ENCODE assay signal across 11 cellular contexts in the genomic region with DNA sequence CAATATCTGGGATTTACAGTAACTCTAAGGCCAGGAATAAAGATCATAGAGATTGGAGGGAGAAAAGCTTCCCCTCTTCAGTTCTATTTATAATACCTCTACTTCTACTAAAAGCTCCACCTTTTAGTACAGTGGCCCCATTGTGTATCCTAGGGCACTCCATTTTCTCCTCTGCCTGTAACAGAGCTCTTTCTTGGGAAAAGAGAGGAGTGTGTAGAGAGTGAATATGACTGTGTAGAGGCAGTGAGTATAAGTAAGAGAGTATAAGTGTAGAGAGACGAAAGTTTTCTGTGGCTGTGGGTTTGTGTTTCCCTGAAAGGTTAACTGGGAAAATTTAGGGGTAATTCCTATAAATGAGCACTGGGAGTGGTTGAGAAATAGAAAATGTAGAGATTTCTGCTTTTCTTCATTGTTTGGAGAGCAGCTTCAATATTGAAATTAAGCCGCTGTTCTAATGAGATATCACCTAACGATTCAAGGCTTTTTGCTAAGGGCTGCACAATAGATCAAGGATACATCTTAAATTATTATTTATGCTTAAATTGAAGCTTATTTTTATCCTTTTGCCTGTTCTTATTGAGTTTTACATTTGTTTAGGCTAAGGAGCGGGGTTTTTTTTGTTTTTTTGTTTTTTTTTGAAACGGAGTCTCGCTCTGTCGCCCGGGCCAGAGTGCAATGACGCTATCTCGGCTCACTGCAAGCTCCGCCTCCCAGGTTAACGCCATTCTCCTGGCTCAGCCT. TPM values are rescaled to one million over a fixed set of nuclear protein-coding genes. Genes with fewer than 3 reads are reported as not detected.
A peak's percentile ranks its signal among the peaks of the same experiment; 100 is the strongest.
DNase-seq lines count a peak whose midpoint lies in the region; ATAC-seq, FAIRE-seq and TF ChIP-seq lines count a peak whose summit lies in the region.
"Had no signal": no experiment of that assay in that cellular context is flagged by ENCODE, and none has a peak within 500 bp of the region (broad histone marks: within the 10 kb centered on the region; RNA-seq: fewer than 3 reads in every experiment).

No MANE protein-coding gene starts in this region.

- H3K4me3 Mint-ChIP-seq in H9 = no peak overlapping the region
- no peak overlapping the region for H3K4me3 Mint-ChIP-seq in activated CD8-positive, alpha-beta T cell treated with anti-CD3 and anti-CD28 coated beads for 36 hours

- no peak overlapping the region for H3T11ph ChIP-seq in H9 (ENCODE audit: low read length)

- no peak overlapping the region for H3K14ac ChIP-seq in H9 (ENCODE audit: insufficient read depth, low read length)

- H4K5ac ChIP-seq in H9 (ENCODE audit: insufficient read length, low read depth, low read length) = no peak overlapping the region

- H3K79me2 ChIP-seq in H9 (ENCODE audit: insufficient read depth, low read length) (peaks cover 13% of the 10 kb centered on the region; the same call in 1 of the 2 replicates), keratinocyte (ENCODE audit: control insufficient read depth, insufficient read depth, low read length) (peaks cover 97% of the 10 kb centered on the region)

- H2BK5ac ChIP-seq in H9 (ENCODE audit: insufficient read length, low read length) = no peak overlapping the region

- intact Hi-C loops in activated CD8-positive, alpha-beta T cell treated with anti-CD3 and anti-CD28 coated beads for 36 hours (cut with micrococcal nuclease) = no loop called here

- no peak for FAIRE-seq in keratinocyte (lab: Jason Lieb, UNC)
- FAIRE-seq: GM12892, HepG2 had no signal

- no peak overlapping the region for H3K4ac ChIP-seq in H9 (ENCODE audit: low read depth, low read length)

- H3K27me3 Mint-ChIP-seq in H9 (ENCODE audit: low read depth) = no peaks in the 10 kb centered on the region
- H3K27me3 Mint-ChIP-seq in activated CD8-positive, alpha-beta T cell treated with anti-CD3 and anti-CD28 coated beads for 36 hours = no peaks in the 10 kb centered on the region

- H3K36me3 Mint-ChIP-seq in H9 (ENCODE audit: insufficient read depth in 1 of 3, low read depth in 3 of 3) = peaks cover 4 to 20% (median 12%) of the 10 kb centered on the region in 3 experiments; a peak in 5 of 7 replicates
- peaks cover 39% of the 10 kb centered on the region for H3K36me3 Mint-ChIP-seq in activated CD8-positive, alpha-beta T cell treated with anti-CD3 and anti-CD28 coated beads for 36 hours (ENCODE audit: low read depth)

- H3K23me2 ChIP-seq in H9 (ENCODE audit: insufficient read length, low read depth, low read length, poor library complexity, severe bottlenecking) = no peaks in the 10 kb centered on the region

- DNase-seq in H9 = no peak
- DNase-seq in activated CD8-positive, alpha-beta T cell treated with anti-CD3 and anti-CD28 coated beads for 36 hours = no peak
- no peak for DNase-seq in keratinocyte (ENCODE audit: low read depth, low spot score)
- no peak for DNase-seq in omental fat pad (ENCODE audit: low spot score)
- no peak for DNase-seq in NCI-H1417 treated with DMSO at 0.1 percent for 48 hours (lab: John Stamatoyannopoulos, UW)
- DNase-seq: DMS53, NCI-H2029 had no signal

- H3K18ac ChIP-seq in H9 (ENCODE audit: insufficient read length, low read depth, low read length) = no peak overlapping the region

- no peak overlapping the region for H4K91ac ChIP-seq in H9 (ENCODE audit: insufficient read length, low read depth, low read length)

- CTCF ChIA-PET in activated CD8-positive, alpha-beta T cell treated with anti-CD3 and anti-CD28 coated beads for 36 hours (lab: Charles Lee) = interaction anchor here (0.8 to 1.7 kb wide), 3 partner anchors 33 to 93 kb away, joined by 3 to 6 read pairs (median 3); no protein-coding TSS in a partner anchor

- no peak overlapping the region for H3K56ac ChIP-seq in H9 (ENCODE audit: insufficient read length, low read depth, low read length)

- peak; percentile 17 for ATAC-seq in activated CD8-positive, alpha-beta T cell treated with anti-CD3 and anti-CD28 coated beads for 36 hours
- no peak for ATAC-seq in HG03469 (IDR thresholded peaks at IDR 0.05; ENCODE audit: unreplicated experiment)
- ATAC-seq in omental fat pad (ENCODE audit: low FRiP score) = no peak
- ATAC-seq: HepG2 had no signal

- no peaks in the 10 kb centered on the region for H3K9me3 Mint-ChIP-seq in H9
- H3K9me3 Mint-ChIP-seq in activated CD8-positive, alpha-beta T cell treated with anti-CD3 and anti-CD28 coated beads for 36 hours = no peaks in the 10 kb centered on the region

- H3K4me2 ChIP-seq in H9 (ENCODE audit: insufficient read depth, insufficient read length, low read length) = no peak overlapping the region
- H3K4me2 ChIP-seq in keratinocyte (ENCODE audit: control insufficient read depth, extremely low read depth, insufficient read depth, low read depth, low read length) = peak overlapping the region; percentile 2

- H4K20me1 ChIP-seq in H9 (ENCODE audit: control insufficient read depth, insufficient read depth, insufficient read length) (no peaks in the 10 kb centered on the region), keratinocyte (ENCODE audit: control insufficient read depth, extremely low read depth, insufficient read depth, low read length) (peaks cover 3% of the 10 kb centered on the region)

- peaks cover 7 to 14% of the 10 kb centered on the region in 2 experiments for H3K36me3 ChIP-seq in keratinocyte (ENCODE audit: control insufficient read depth in 2 of 2, extremely low read depth in 1 of 2, insufficient read depth in 2 of 2, low read length in 2 of 2)
- H3K36me3 ChIP-seq in subcutaneous abdominal adipose tissue (ENCODE audit: control insufficient read depth in 5 of 5, insufficient read depth in 5 of 5, low read length in 5 of 5) = peaks cover 5 to 22% (median 14%) of the 10 kb centered on the region in 5 donors

- no peak overlapping the region for H2BK20ac ChIP-seq in H9 (ENCODE audit: low read depth, low read length, poor library complexity, severe bottlenecking)

- H2AK5ac ChIP-seq in H9 (ENCODE audit: insufficient read length, low read length) = no peak overlapping the region

- H3K27ac Mint-ChIP-seq in H9 = peak overlapping the region; percentile 54 to 68 (median 65); a peak in 5 of 7 replicates
- peak overlapping the region; percentile 8 for H3K27ac Mint-ChIP-seq in activated CD8-positive, alpha-beta T cell treated with anti-CD3 and anti-CD28 coated beads for 36 hours

- no peak overlapping the region for H4K8ac ChIP-seq in H9 (replicated peaks; ENCODE audit: insufficient read length, low read depth, low read length)

- H3K27ac ChIP-seq in H9 (ENCODE audit: insufficient read length, low read depth, low read length) = peak overlapping the region; percentile 29
- peak overlapping the region; percentile 5 for H3K27ac ChIP-seq in keratinocyte (ENCODE audit: control insufficient read depth, insufficient read depth, low read length)
- H3K27ac ChIP-seq in subcutaneous abdominal adipose tissue (ENCODE audit: low read depth, low read length) = peak overlapping the region; percentile 39

- H3K27me3 ChIP-seq in H9 (ENCODE audit: insufficient read depth, low read length) (no peaks in the 10 kb centered on the region), keratinocyte (ENCODE audit: control insufficient read depth, extremely low read depth, insufficient read depth, low read length) (no peaks in the 10 kb centered on the region), subcutaneous abdominal adipose tissue (ENCODE audit: control insufficient read depth in 5 of 5, insufficient read depth in 4 of 5, low read length in 5 of 5) (no peaks in the 10 kb centered on the region)

- no peak overlapping the region for H3K23ac ChIP-seq in H9 (ENCODE audit: insufficient read length, low read depth, low read length)

- H3K4me3 ChIP-seq in keratinocyte (ENCODE audit: control insufficient read depth in 2 of 3, extremely low read depth in 1 of 3, insufficient read depth in 2 of 3, low read depth in 1 of 3, low read length in 3 of 3) (no peak overlapping the region), subcutaneous abdominal adipose tissue (ENCODE audit: low read depth in 1 of 5, low read length in 5 of 5) (no peak overlapping the region)

- no peak overlapping the region for H2BK120ac ChIP-seq in H9 (ENCODE audit: low read depth, low read length, poor library complexity, severe bottlenecking)

- peaks cover 9% of the 10 kb centered on the region; the same call in 1 of the 2 replicates for H3K4me1 ChIP-seq in H9 (ENCODE audit: insufficient read depth, low read length)
- peaks cover 46% of the 10 kb centered on the region for H3K4me1 ChIP-seq in keratinocyte (ENCODE audit: control insufficient read depth, extremely low read depth, insufficient read depth, low read length)
- H3K4me1 ChIP-seq in subcutaneous abdominal adipose tissue (ENCODE audit: control insufficient read depth in 5 of 5, insufficient read depth in 5 of 5, low read length in 5 of 5) = peaks cover 3 to 66% (median 59%) of the 10 kb centered on the region in 5 donors

- H2BK12ac ChIP-seq in H9 (ENCODE audit: insufficient read length, low read depth, low read length) = peak overlapping the region; percentile 85

- 100% methylated on average over 1 of the region's 12 CpGs for WGBS in H9 (ENCODE audit: extremely low coverage, insufficient read length, low lambda C conversion rate)

- no peaks in the 10 kb centered on the region for H3K79me1 ChIP-seq in H9 (ENCODE audit: insufficient read depth, low read depth, low read length, poor library complexity, severe bottlenecking)

- POLR2A ChIA-PET in activated CD8-positive, alpha-beta T cell treated with anti-CD3 and anti-CD28 coated beads for 36 hours (lab: Charles Lee) = interaction anchor here (1.0 to 1.7 kb wide), 6 partner anchors 8 to 27 kb away, joined by 3 to 6 read pairs (median 4); no protein-coding TSS in a partner anchor

- TF ChIP-seq CTCF in H9 (conservative IDR thresholded peaks at IDR 0.05) (no peak), keratinocyte (optimal IDR thresholded peaks at IDR 0.05 in 1 of 3, IDR thresholded peaks at IDR 0.05 in 1 of 3, conservative IDR thresholded peaks at IDR 0.05 in 1 of 3; ENCODE audit: extremely low read depth in 1 of 3, insufficient read depth in 2 of 3, low read length in 3 of 3) (no peak), omental fat pad (IDR thresholded peaks at IDR 0.05) (no peak)
- no peak for TF ChIP-seq CTCF in activated CD8-positive, alpha-beta T cell treated with anti-CD3 and anti-CD28 coated beads for 36 hours (IDR thresholded peaks at IDR 0.05)

- H3K9me3 ChIP-seq in H9 (ENCODE audit: control insufficient read depth, low read depth, low read length) (no peaks in the 10 kb centered on the region), keratinocyte (ENCODE audit: control insufficient read depth, low read depth, low read length) (no peaks in the 10 kb centered on the region), subcutaneous abdominal adipose tissue (ENCODE audit: control insufficient read depth in 5 of 5, low read length in 5 of 5) (no peaks in the 10 kb centered on the region)

- dilution Hi-C loops in keratinocyte (cut with MboI; ENCODE audit: extremely low pct_ligation_motif_present, low sequenced_read_pairs) = no loop called here

- H3K9ac ChIP-seq in H9 (ENCODE audit: extremely low read depth, insufficient read length, low read length) (no peak overlapping the region), keratinocyte (ENCODE audit: control insufficient read depth, extremely low read depth, insufficient read depth, low read length) (no peak overlapping the region), subcutaneous abdominal adipose tissue (ENCODE audit: low read length in 5 of 5) (peak overlapping the region in 2 of 5 donors; percentile 20 to 32)

- H2BK15ac ChIP-seq in H9 (ENCODE audit: low read depth, low read length) = no peak overlapping the region

- H3K4me1 Mint-ChIP-seq in H9 = peaks cover 62 to 64% of the 10 kb centered on the region in 2 experiments
- H3K4me1 Mint-ChIP-seq in activated CD8-positive, alpha-beta T cell treated with anti-CD3 and anti-CD28 coated beads for 36 hours (ENCODE audit: low read depth) = peaks cover 60% of the 10 kb centered on the region

- no peaks in the 10 kb centered on the region for H3K9me1 ChIP-seq in keratinocyte (ENCODE audit: control insufficient read depth, extremely low read depth, insufficient read depth, low read length)

- no peak overlapping the region for H2AFZ ChIP-seq in H9 (ENCODE audit: low read length)
- no peak overlapping the region for H2AFZ ChIP-seq in keratinocyte (ENCODE audit: control insufficient read depth, low read length)

RNA-seq across cellular contexts. Expression of a gene that starts 6.8 kb away (rescaled TPM):
- total RNA-seq in H9 (2021) (67.0 and 72.4 TPM in 2 replicates), omental fat pad (100 to 1,000 TPM; 220 to 320 (median 295) TPM)
- 100 to 1,000 TPM; 148 to 155 TPM for total RNA-seq in activated CD8-positive, alpha-beta T cell treated with anti-CD3 and anti-CD28 coated beads for 36 hours
- polyA plus RNA-seq in keratinocyte = 219 to 310 TPM (median 253 TPM) in 3 replicates
- polyA plus RNA-seq in keratinocyte (2011; ENCODE audit: low read depth) = 1,067 TPM
- polyA plus RNA-seq in keratinocyte (2011; cell fraction: cytosol; rRNA removed) = 127 and 198 TPM in 2 replicates
- 543 and 692 TPM in 2 replicates for polyA plus RNA-seq in keratinocyte (2011; cell fraction: nucleus; rRNA removed)
- polyA plus RNA-seq in keratinocyte (2012; ENCODE audit: low replicate concordance) = 163 and 252 TPM in 2 replicates
- polyA minus RNA-seq in keratinocyte = 189 to 616 TPM (median 435 TPM) in 3 replicates
- polyA minus RNA-seq in keratinocyte (2011; cell fraction: cytosol; rRNA and poly(A)+ RNA removed) = 205 TPM
- polyA minus RNA-seq in keratinocyte (2011; cell fraction: nucleus; rRNA and poly(A)+ RNA removed) = 533 and 899 TPM in 2 replicates

RNA-seq across cellular contexts. Expression of a gene that starts 42.8 kb away (rescaled TPM):
- total RNA-seq in H9 (2021) (1.0 and 2.5 TPM in 2 replicates), omental fat pad (1 to 10 TPM in 2 of 4 donors, under 1 TPM in 2; 0.36 to 1.8 (median 1.1) TPM)
- total RNA-seq in activated CD8-positive, alpha-beta T cell treated with anti-CD3 and anti-CD28 coated beads for 36 hours = 1 to 10 TPM; 1.2 to 1.4 TPM
- polyA plus RNA-seq in keratinocyte = 2.0 to 2.3 TPM (median 2.2 TPM) in 3 replicates
- 1.1 TPM for polyA plus RNA-seq in keratinocyte (2011; ENCODE audit: low read depth)
- polyA plus RNA-seq in keratinocyte (2011; cell fraction: cytosol; rRNA removed) = 1.1 and 1.5 TPM in 2 replicates
- 2.6 and 2.8 TPM in 2 replicates for polyA plus RNA-seq in keratinocyte (2011; cell fraction: nucleus; rRNA removed)
- 0.78 and 1.5 TPM in 2 replicates for polyA plus RNA-seq in keratinocyte (2012; ENCODE audit: low replicate concordance)
- polyA minus RNA-seq in keratinocyte = 0.72 to 1.8 TPM (median 1.4 TPM) in 3 replicates
- 0.38 TPM for polyA minus RNA-seq in keratinocyte (2011; cell fraction: cytosol; rRNA and poly(A)+ RNA removed)
- 0.74 and 2.2 TPM in 2 replicates for polyA minus RNA-seq in keratinocyte (2011; cell fraction: nucleus; rRNA and poly(A)+ RNA removed)
